7 cellular contexts compared by ENCODE assay signal in genomic region chr22:42990131-42990838, GRCh38. TPM values are rescaled to one million over a fixed set of nuclear protein-coding genes. Genes with fewer than 3 reads are reported as not detected.
A peak's percentile ranks its signal among the peaks of the same experiment; 100 is the strongest.
DNase-seq lines count a peak whose midpoint lies in the region; ATAC-seq and TF ChIP-seq lines count a peak whose summit lies in the region.

No MANE protein-coding gene starts in this region.

- intact Hi-C loops in gastrocnemius medialis (cut with DNase I; ENCODE audit: low total_unique reads), result no loop called here

- in situ Hi-C loops in GM13977 (cut with MboI; ENCODE audit: low pct_unique_long_range_greater_than_20kb, low sequenced_read_pairs, unreplicated experiment), result no loop called here
- in situ Hi-C loops in gastrocnemius medialis (cut with MboI; ENCODE audit: low sequenced_read_pairs in 4 of 4), result no loop called here

- no peak for DNase-seq in GM13977 (ENCODE audit: low spot score)
- peak; percentile 90 for DNase-seq in RKO (ENCODE audit: low spot score)
- DNase-seq in fibroblast of gingiva (ENCODE audit: low read depth), result peak; percentile 86
- peak; percentile 48 to 75 for DNase-seq in gastrocnemius medialis
- DNase-seq in activated CD4-positive, alpha-beta T cell treated with anti-CD3 and anti-CD28 coated beads for 4 hours, result no peak

- no peaks in the 10 kb centered on the region for H3K36me3 ChIP-seq in gastrocnemius medialis

- no peak for TF ChIP-seq POLR2A in gastrocnemius medialis (IDR thresholded peaks at IDR 0.05)

- no peaks in the 10 kb centered on the region for H3K27me3 ChIP-seq in gastrocnemius medialis

- H3K4me3 ChIP-seq in gastrocnemius medialis, result no peak overlapping the region

- H3K4me1 ChIP-seq in gastrocnemius medialis, result peaks cover 22 to 40% of the 10 kb centered on the region in 2 donors

- H3K9me3 ChIP-seq in gastrocnemius medialis, result no peaks in the 10 kb centered on the region

- TF ChIP-seq CTCF in GM13977 (IDR thresholded peaks at IDR 0.05; ENCODE audit: extremely low read depth, insufficient read depth, missing control alignments), result peak; percentile 9
- peak in 1 of 5 experiments; percentile 35 for TF ChIP-seq CTCF in gastrocnemius medialis (IDR thresholded peaks at IDR 0.05 in 4 of 5, conservative IDR thresholded peaks at IDR 0.05 in 1 of 5)

- ATAC-seq in gastrocnemius medialis, result peak; percentile 91 to 94
- no peak for ATAC-seq in GM19395 (IDR thresholded peaks at IDR 0.05; ENCODE audit: unreplicated experiment)
- no peak for ATAC-seq in GM21723 (IDR thresholded peaks at IDR 0.05; ENCODE audit: unreplicated experiment)

- H3K27ac ChIP-seq in gastrocnemius medialis, result peak overlapping the region in 2 of 4 donors; percentile 30 to 69

RNA-seq across cellular contexts. Expression of gene PACSIN2, which starts 24.7 kb away (rescaled TPM):
- 10 to 100 TPM; 37.3 to 45.9 (median 39.8) TPM for total RNA-seq in gastrocnemius medialis

Comparison
In these comparisons a context has a peak if more than half of its experiments do, and no peak if none do; other contexts are left out.
1. DNase-seq: peak in RKO (single experiment), fibroblast of gingiva (single experiment) and gastrocnemius medialis (2 of 2); none in GM13977 (single experiment) and activated CD4-positive, alpha-beta T cell treated with anti-CD3 and anti-CD28 coated beads for 4 hours (0 of 2).
2. ATAC-seq: peak in gastrocnemius medialis (2 of 2); none in GM19395 (single experiment) and GM21723 (single experiment).